Comparison of ENCODE assay signal across 14 cellular contexts in genomic region chr1:216075339-216075738, GRCh38.
DNase-seq lines count a peak whose midpoint lies in the region; ATAC-seq lines count a peak whose summit lies in the region.
"Had no signal": no experiment of that assay in that cellular context is flagged by ENCODE, and none has a peak within 500 bp of the region (broad histone marks: within the 10 kb centered on the region; RNA-seq: fewer than 3 reads in every experiment).

No MANE protein-coding gene starts in this region.

- in situ Hi-C loops in SK-MEL-5 (cut with HindIII; ENCODE audit: low pct_unique_long_range_greater_than_20kb, low sequenced_read_pairs), result no loop called here

- ATAC-seq in left lobe of liver, result no peak
- ATAC-seq: natural killer cell treated with Interleukin-12 subunit alpha and Interleukin-12 subunit beta and Interleukin-15 and Interleukin-18, amount 100 ng/mL, for 72 hours; T-helper 17 cell had no signal

- DNase-seq in NCI-H82 (lab: John Stamatoyannopoulos, UW) (peak; percentile 23), NCI-H82 treated with DMSO at 0.1 percent for 48 hours (lab: John Stamatoyannopoulos, UW; ENCODE audit: unreplicated experiment) (no peak), SK-MEL-5 (ENCODE audit: low read depth, low spot score) (peak; percentile 57), hepatic stellate cell (ENCODE audit: low spot score) (peak; percentile 4), T-helper 1 cell (no peak), left lobe of liver (ENCODE audit: low spot score) (no peak), NCI-H187 (lab: John Stamatoyannopoulos, UW) (no peak)
- no peak for DNase-seq in stimulated activated CD4-positive, alpha-beta T cell treated with anti-CD3 and anti-CD28 coated beads, Interleukin-4, amount 100 ng/mL, for 24 hours
- DNase-seq: activated CD4-positive, alpha-beta T cell treated with anti-CD3 and anti-CD28 coated beads, Interleukin-2, amount 10 ng/mL, durations not matched to agents 7 days and 5 days; Calu3; head of caudate nucleus; T-helper 17 cell; testis had no signal

Comparison
In these comparisons a context has a peak if more than half of its experiments do, and no peak if none do; other contexts are left out.
1. DNase-seq: peak in NCI-H82 (single experiment), SK-MEL-5 (single experiment) and hepatic stellate cell (single experiment); none in NCI-H82 treated with DMSO at 0.1 percent for 48 hours (single experiment), T-helper 1 cell (0 of 5), stimulated activated CD4-positive, alpha-beta T cell treated with anti-CD3 and anti-CD28 coated beads, Interleukin-4, amount 100 ng/mL, for 24 hours (single experiment), left lobe of liver (single experiment) and NCI-H187 (0 of 2).